In genomic region chr14:34956906-34957305, GRCh38 we compare ENCODE assay signal across 31 cellular contexts.
"Had no signal": no experiment of that assay in that cellular context is flagged by ENCODE, and none has a peak within 500 bp of the region (broad histone marks: within the 10 kb centered on the region; RNA-seq: fewer than 3 reads in every experiment).

No MANE protein-coding gene starts in this region.

- H3K4me1 ChIP-seq: ascending aorta had no signal

- DNase-seq: activated CD4-positive, alpha-beta memory T cell treated with anti-CD3 and anti-CD28 coated beads, Interleukin-2, amount 10 ng/mL, durations not matched to agents 7 days and 5 days; activated CD4-positive, alpha-beta T cell treated with anti-CD3 and anti-CD28 coated beads for 1 hour; activated CD4-positive, alpha-beta T cell treated with anti-CD3 and anti-CD28 coated beads for 36 hours; activated CD4-positive, alpha-beta T cell treated with anti-CD3 and anti-CD28 coated beads for 48 hours; activated CD4-positive, alpha-beta T cell treated with anti-CD3 and anti-CD28 coated beads, Interleukin-2, amount 10 ng/mL, durations not matched to agents 7 days and 5 days; activated CD4-positive, alpha-beta T cell treated with anti-CD3 and anti-CD28 coated beads, Interleukin-2, amount 50 U/mL, for 48 hours; activated CD4-positive, CD25-positive, alpha-beta regulatory T cell; activated CD8-positive, alpha-beta memory T cell treated with anti-CD3 and anti-CD28 coated beads for 24 hours; activated CD8-positive, alpha-beta memory T cell treated with anti-CD3 and anti-CD28 coated beads, Interleukin-2, amount 10 ng/mL, durations not matched to agents 7 days and 5 days; activated CD8-positive, alpha-beta memory T cell treated with anti-CD3 and anti-CD28 coated beads, Interleukin-2, amount 50 U/mL, for 48 hours; activated CD8-positive, alpha-beta T cell treated with anti-CD3 and anti-CD28 coated beads, Interleukin-2, amount 10 ng/mL, durations not matched to agents 7 days and 5 days; activated effector memory CD4-positive, alpha-beta T cell treated with Interleukin-2 at 50 U/mL for 16 hours; activated gamma-delta T cell; activated naive CD4-positive, alpha-beta T cell treated with anti-CD3 and anti-CD28 coated beads, Interleukin-2, amount 10 ng/mL, durations not matched to agents 7 days and 5 days; activated naive CD4-positive, alpha-beta T cell treated with Interleukin-2 at 50 U/mL for 16 hours; activated naive CD8-positive, alpha-beta T cell treated with anti-CD3 and anti-CD28 coated beads, Interleukin-2, amount 10 ng/mL, durations not matched to agents 7 days and 5 days; activated naive CD8-positive, alpha-beta T cell treated with anti-CD3 and anti-CD28 coated beads, Interleukin-2, amount 50 U/mL, for 24 hours; activated T-cell treated with anti-CD3 and anti-CD28 coated beads, Interleukin-2, amount 50 U/mL, for 1 hour; activated T-cell treated with anti-CD3 and anti-CD28 coated beads, Interleukin-2, amount 50 U/mL, for 48 hours; amygdala; anterior cingulate cortex; caudate nucleus; cerebellar nuclear complex; T-helper 2 cell; T-helper 9 cell; WERI-Rb-1 had no signal

- H3K36me3 ChIP-seq: WERI-Rb-1 had no signal

- ATAC-seq: activated CD4-positive, alpha-beta T cell treated with anti-CD3 and anti-CD28 coated beads for 36 hours; activated CD4-positive, CD25-positive, alpha-beta regulatory T cell treated with anti-CD3 and anti-CD28 coated beads, Interleukin-2, amount 50 U/mL, for 24 hours; activated CD8-positive, alpha-beta memory T cell treated with anti-CD3 and anti-CD28 coated beads, Interleukin-2, amount 10 ng/mL, durations not matched to agents 7 days and 5 days; activated CD8-positive, alpha-beta T cell treated with anti-CD3 and anti-CD28 coated beads, Interleukin-2, amount 10 ng/mL, durations not matched to agents 7 days and 5 days; activated naive CD8-positive, alpha-beta T cell treated with anti-CD3 and anti-CD28 coated beads, Interleukin-2, amount 50 U/mL, for 24 hours; WTC11 had no signal

- H3K9me3 ChIP-seq: ascending aorta had no signal

- H3K27me3 ChIP-seq: ascending aorta, cardiac muscle cell had no signal

- FAIRE-seq: bronchial epithelial cell had no signal

- H3K4me3 ChIP-seq: ascending aorta, cardiac muscle cell had no signal

- H3K27ac ChIP-seq: ascending aorta, cardiac muscle cell, WERI-Rb-1 had no signal
